Comparison of ENCODE assay signal across 1 cellular context in the genomic region with DNA sequence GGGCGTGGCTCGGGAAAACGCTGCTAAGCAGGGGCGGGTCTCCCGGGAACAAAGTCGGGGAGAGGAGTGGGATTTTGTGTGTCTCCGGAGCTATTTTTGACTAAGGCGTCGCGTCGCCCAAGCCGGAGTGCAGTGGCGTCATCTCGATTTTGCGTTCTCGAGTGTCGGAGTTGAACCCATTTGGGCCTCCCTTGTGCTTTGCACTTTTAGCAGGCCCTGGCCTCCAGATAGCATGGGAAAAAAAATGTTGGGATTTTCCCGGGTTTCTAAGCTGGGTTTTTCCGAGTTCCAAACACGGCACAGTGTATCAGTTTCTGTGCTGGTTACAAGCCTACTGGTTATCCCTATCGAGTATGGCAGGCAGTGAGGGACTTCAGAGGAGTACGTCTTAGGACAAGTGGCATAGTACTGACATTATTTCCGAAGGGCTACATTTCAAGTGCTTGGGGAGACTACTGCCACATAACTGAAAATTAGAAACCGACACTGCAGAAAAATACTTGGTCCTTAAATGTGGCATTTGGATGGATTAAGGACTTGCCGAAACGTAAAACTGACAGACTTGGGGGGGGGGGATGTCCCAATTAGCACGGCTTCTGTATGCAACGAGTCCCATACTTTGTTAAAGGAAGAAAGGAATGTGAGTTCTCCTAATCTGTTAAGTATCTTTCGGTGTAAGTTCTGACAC.
TF ChIP-seq lines count a peak whose summit lies in the region.

No MANE protein-coding gene starts in this region.

TF ChIP-seq in HepG2, 621 proteins besides CTCF, POLR2A, EP300 and RAD21 (continued from another document and continues in another):
- TF ChIP-seq, protein P1, sequence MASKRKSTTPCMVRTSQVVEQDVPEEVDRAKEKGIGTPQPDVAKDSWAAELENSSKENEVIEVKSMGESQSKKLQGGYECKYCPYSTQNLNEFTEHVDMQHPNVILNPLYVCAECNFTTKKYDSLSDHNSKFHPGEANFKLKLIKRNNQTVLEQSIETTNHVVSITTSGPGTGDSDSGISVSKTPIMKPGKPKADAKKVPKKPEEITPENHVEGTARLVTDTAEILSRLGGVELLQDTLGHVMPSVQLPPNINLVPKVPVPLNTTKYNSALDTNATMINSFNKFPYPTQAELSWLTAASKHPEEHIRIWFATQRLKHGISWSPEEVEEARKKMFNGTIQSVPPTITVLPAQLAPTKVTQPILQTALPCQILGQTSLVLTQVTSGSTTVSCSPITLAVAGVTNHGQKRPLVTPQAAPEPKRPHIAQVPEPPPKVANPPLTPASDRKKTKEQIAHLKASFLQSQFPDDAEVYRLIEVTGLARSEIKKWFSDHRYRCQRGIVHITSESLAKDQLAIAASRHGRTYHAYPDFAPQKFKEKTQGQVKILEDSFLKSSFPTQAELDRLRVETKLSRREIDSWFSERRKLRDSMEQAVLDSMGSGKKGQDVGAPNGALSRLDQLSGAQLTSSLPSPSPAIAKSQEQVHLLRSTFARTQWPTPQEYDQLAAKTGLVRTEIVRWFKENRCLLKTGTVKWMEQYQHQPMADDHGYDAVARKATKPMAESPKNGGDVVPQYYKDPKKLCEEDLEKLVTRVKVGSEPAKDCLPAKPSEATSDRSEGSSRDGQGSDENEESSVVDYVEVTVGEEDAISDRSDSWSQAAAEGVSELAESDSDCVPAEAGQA (IDR thresholded peaks at IDR 0.05; ENCODE audit: low read depth) = no peak
- TF ChIP-seq, protein P1 (CRISPR knock-in tag; IDR thresholded peaks at IDR 0.05; ENCODE audit: borderline replicate concordance) = peak; percentile 85; the same call in 1 of the 2 replicates
- no peak for TF ChIP-seq POGK (CRISPR knock-in tag; conservative IDR thresholded peaks at IDR 0.05)
- TF ChIP-seq ZNF644 (CRISPR knock-in tag; IDR thresholded peaks at IDR 0.05; ENCODE audit: low read depth) = no peak
- no peak for TF ChIP-seq ZNF180 (CRISPR knock-in tag; IDR thresholded peaks at IDR 0.05; ENCODE audit: borderline replicate concordance, low read depth)
- no peak for TF ChIP-seq ZNF567 (CRISPR knock-in tag; IDR thresholded peaks at IDR 0.05; ENCODE audit: borderline replicate concordance)
- no peak for TF ChIP-seq NFAT5 (CRISPR knock-in tag; IDR thresholded peaks at IDR 0.05)
- TF ChIP-seq, protein P2, sequence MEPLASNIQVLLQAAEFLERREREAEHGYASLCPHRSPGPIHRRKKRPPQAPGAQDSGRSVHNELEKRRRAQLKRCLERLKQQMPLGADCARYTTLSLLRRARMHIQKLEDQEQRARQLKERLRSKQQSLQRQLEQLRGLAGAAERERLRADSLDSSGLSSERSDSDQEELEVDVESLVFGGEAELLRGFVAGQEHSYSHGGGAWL (CRISPR knock-in tag; IDR thresholded peaks at IDR 0.05) = no peak
- no peak for TF ChIP-seq HIVEP1 (CRISPR knock-in tag; IDR thresholded peaks at IDR 0.05)
- no peak for TF ChIP-seq MXD1 (CRISPR knock-in tag; IDR thresholded peaks at IDR 0.05)
- no peak for TF ChIP-seq SKIL (CRISPR knock-in tag; IDR thresholded peaks at IDR 0.05; ENCODE audit: borderline replicate concordance)
- no peak; the same call in 1 of the 2 replicates for TF ChIP-seq PCBP1 (IDR thresholded peaks at IDR 0.05; ENCODE audit: borderline replicate concordance, low read depth, low read length)
- no peak for TF ChIP-seq DNMT1 (CRISPR knock-in tag; IDR thresholded peaks at IDR 0.05)
- no peak for TF ChIP-seq ZFP36L2 (CRISPR knock-in tag; IDR thresholded peaks at IDR 0.05)
- TF ChIP-seq ZNF678 (CRISPR knock-in tag; IDR thresholded peaks at IDR 0.05) = no peak
- TF ChIP-seq ZNF543 (CRISPR knock-in tag; IDR thresholded peaks at IDR 0.05) = no peak
- TF ChIP-seq, protein P3, sequence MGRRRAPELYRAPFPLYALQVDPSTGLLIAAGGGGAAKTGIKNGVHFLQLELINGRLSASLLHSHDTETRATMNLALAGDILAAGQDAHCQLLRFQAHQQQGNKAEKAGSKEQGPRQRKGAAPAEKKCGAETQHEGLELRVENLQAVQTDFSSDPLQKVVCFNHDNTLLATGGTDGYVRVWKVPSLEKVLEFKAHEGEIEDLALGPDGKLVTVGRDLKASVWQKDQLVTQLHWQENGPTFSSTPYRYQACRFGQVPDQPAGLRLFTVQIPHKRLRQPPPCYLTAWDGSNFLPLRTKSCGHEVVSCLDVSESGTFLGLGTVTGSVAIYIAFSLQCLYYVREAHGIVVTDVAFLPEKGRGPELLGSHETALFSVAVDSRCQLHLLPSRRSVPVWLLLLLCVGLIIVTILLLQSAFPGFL (CRISPR knock-in tag; IDR thresholded peaks at IDR 0.05) = no peak
- TF ChIP-seq, protein P4, sequence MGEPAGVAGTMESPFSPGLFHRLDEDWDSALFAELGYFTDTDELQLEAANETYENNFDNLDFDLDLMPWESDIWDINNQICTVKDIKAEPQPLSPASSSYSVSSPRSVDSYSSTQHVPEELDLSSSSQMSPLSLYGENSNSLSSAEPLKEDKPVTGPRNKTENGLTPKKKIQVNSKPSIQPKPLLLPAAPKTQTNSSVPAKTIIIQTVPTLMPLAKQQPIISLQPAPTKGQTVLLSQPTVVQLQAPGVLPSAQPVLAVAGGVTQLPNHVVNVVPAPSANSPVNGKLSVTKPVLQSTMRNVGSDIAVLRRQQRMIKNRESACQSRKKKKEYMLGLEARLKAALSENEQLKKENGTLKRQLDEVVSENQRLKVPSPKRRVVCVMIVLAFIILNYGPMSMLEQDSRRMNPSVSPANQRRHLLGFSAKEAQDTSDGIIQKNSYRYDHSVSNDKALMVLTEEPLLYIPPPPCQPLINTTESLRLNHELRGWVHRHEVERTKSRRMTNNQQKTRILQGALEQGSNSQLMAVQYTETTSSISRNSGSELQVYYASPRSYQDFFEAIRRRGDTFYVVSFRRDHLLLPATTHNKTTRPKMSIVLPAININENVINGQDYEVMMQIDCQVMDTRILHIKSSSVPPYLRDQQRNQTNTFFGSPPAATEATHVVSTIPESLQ (CRISPR knock-in tag; conservative IDR thresholded peaks at IDR 0.05) = no peak; the same call in 1 of the 2 replicates
- TF ChIP-seq CREBL2 (CRISPR knock-in tag; IDR thresholded peaks at IDR 0.05; ENCODE audit: borderline replicate concordance) = no peak
- TF ChIP-seq NCOA1 (CRISPR knock-in tag; IDR thresholded peaks at IDR 0.05) = 0 out of 2 replicates have a peak, but pooled peaks have one; percentile 22
- peak; percentile 38; the same call in 1 of the 2 replicates for TF ChIP-seq CREB1 (IDR thresholded peaks at IDR 0.05)
- no peak for TF ChIP-seq CREB1 (CRISPR knock-in tag; IDR thresholded peaks at IDR 0.05)
- TF ChIP-seq, protein P5, sequence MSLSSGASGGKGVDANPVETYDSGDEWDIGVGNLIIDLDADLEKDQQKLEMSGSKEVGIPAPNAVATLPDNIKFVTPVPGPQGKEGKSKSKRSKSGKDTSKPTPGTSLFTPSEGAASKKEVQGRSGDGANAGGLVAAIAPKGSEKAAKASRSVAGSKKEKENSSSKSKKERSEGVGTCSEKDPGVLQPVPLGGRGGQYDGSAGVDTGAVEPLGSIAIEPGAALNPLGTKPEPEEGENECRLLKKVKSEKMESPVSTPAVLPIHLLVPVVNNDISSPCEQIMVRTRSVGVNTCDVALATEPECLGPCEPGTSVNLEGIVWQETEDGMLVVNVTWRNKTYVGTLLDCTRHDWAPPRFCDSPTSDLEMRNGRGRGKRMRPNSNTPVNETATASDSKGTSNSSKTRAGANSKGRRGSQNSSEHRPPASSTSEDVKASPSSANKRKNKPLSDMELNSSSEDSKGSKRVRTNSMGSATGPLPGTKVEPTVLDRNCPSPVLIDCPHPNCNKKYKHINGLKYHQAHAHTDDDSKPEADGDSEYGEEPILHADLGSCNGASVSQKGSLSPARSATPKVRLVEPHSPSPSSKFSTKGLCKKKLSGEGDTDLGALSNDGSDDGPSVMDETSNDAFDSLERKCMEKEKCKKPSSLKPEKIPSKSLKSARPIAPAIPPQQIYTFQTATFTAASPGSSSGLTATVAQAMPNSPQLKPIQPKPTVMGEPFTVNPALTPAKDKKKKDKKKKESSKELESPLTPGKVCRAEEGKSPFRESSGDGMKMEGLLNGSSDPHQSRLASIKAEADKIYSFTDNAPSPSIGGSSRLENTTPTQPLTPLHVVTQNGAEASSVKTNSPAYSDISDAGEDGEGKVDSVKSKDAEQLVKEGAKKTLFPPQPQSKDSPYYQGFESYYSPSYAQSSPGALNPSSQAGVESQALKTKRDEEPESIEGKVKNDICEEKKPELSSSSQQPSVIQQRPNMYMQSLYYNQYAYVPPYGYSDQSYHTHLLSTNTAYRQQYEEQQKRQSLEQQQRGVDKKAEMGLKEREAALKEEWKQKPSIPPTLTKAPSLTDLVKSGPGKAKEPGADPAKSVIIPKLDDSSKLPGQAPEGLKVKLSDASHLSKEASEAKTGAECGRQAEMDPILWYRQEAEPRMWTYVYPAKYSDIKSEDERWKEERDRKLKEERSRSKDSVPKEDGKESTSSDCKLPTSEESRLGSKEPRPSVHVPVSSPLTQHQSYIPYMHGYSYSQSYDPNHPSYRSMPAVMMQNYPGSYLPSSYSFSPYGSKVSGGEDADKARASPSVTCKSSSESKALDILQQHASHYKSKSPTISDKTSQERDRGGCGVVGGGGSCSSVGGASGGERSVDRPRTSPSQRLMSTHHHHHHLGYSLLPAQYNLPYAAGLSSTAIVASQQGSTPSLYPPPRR (CRISPR knock-in tag; IDR thresholded peaks at IDR 0.05; ENCODE audit: borderline replicate concordance) = no peak
